Comparison of ENCODE assay signal across 7 cellular contexts in genomic region chr19:49496574-49497008, GRCh38. TPM values are rescaled to one million over a fixed set of nuclear protein-coding genes. Genes with fewer than 3 reads are reported as not detected.
DNase-seq lines count a peak whose midpoint lies in the region; ATAC-seq lines count a peak whose summit lies in the region.

No MANE protein-coding gene starts in this region.

- peak overlapping the region; percentile 81 for H3K4me3 ChIP-seq in iPS-18a (ENCODE audit: low read length)

- peak overlapping the region; percentile 94 for H3K27ac Mint-ChIP-seq in activated T-helper 2 cell treated with anti-CD3 and anti-CD28 coated beads, Interferon-gamma antibody, Interleukin-2, Interleukin-4, amounts not matched to agents 10 μg/mL and 5 μg/mL and 100 μg/mL, durations not matched to agents 14 hours and 24 hours and 36 hours
- peak overlapping the region; percentile 97 to 100 for H3K27ac Mint-ChIP-seq in stimulated activated naive CD8-positive, alpha-beta T cell treated with anti-CD3 and anti-CD28 coated beads, Interleukin-15, amount 100 ng/mL, for 72 hours

- no peak for ATAC-seq in stimulated activated naive CD8-positive, alpha-beta T cell treated with anti-CD3 and anti-CD28 coated beads, Interleukin-15, amount 100 ng/mL, for 72 hours

- H3K27me3 Mint-ChIP-seq in activated T-helper 2 cell treated with anti-CD3 and anti-CD28 coated beads, Interferon-gamma antibody, Interleukin-2, Interleukin-4, amounts not matched to agents 10 μg/mL and 5 μg/mL and 100 μg/mL, durations not matched to agents 14 hours and 24 hours and 36 hours (ENCODE audit: low read depth) = no peaks in the 10 kb centered on the region
- H3K27me3 Mint-ChIP-seq in stimulated activated naive CD8-positive, alpha-beta T cell treated with anti-CD3 and anti-CD28 coated beads, Interleukin-15, amount 100 ng/mL, for 72 hours = no peaks in the 10 kb centered on the region

- H3K4me1 Mint-ChIP-seq in activated T-helper 2 cell treated with anti-CD3 and anti-CD28 coated beads, Interferon-gamma antibody, Interleukin-2, Interleukin-4, amounts not matched to agents 10 μg/mL and 5 μg/mL and 100 μg/mL, durations not matched to agents 14 hours and 24 hours and 36 hours (ENCODE audit: low read depth) = peaks cover 41% of the 10 kb centered on the region
- peaks cover 79% of the 10 kb centered on the region for H3K4me1 Mint-ChIP-seq in stimulated activated naive CD8-positive, alpha-beta T cell treated with anti-CD3 and anti-CD28 coated beads, Interleukin-15, amount 100 ng/mL, for 72 hours

- H3K4me3 Mint-ChIP-seq in activated T-helper 2 cell treated with anti-CD3 and anti-CD28 coated beads, Interferon-gamma antibody, Interleukin-2, Interleukin-4, amounts not matched to agents 10 μg/mL and 5 μg/mL and 100 μg/mL, durations not matched to agents 14 hours and 24 hours and 36 hours (ENCODE audit: low read depth) = peak overlapping the region; percentile 98
- peak overlapping the region; percentile 93 to 100 for H3K4me3 Mint-ChIP-seq in stimulated activated naive CD8-positive, alpha-beta T cell treated with anti-CD3 and anti-CD28 coated beads, Interleukin-15, amount 100 ng/mL, for 72 hours

- peaks cover 19% of the 10 kb centered on the region for H3K4me1 ChIP-seq in iPS-18a (ENCODE audit: control insufficient read depth, low read depth, low read length)

- no peaks in the 10 kb centered on the region for H3K27me3 ChIP-seq in iPS-18a (ENCODE audit: control insufficient read depth, insufficient read depth, low read length)

- DNase-seq in HT-29 (ENCODE audit: low spot score) (peak; percentile 46), DMS79 treated with DMSO at 0.1 percent for 48 hours (lab: John Stamatoyannopoulos, UW) (no peak), NCI-H524 treated with DMSO at 0.1 percent for 48 hours (lab: John Stamatoyannopoulos, UW) (no peak), NCI-H446 (lab: John Stamatoyannopoulos, UW) (no peak)
- no peak for DNase-seq in activated T-helper 2 cell treated with anti-CD3 and anti-CD28 coated beads, Interferon-gamma antibody, Interleukin-2, Interleukin-4, amounts not matched to agents 10 μg/mL and 5 μg/mL and 100 μg/mL, durations not matched to agents 14 hours and 24 hours and 36 hours (ENCODE audit: low spot score)
- DNase-seq in stimulated activated naive CD8-positive, alpha-beta T cell treated with anti-CD3 and anti-CD28 coated beads, Interleukin-15, amount 100 ng/mL, for 72 hours = no peak

- H3K36me3 Mint-ChIP-seq in activated T-helper 2 cell treated with anti-CD3 and anti-CD28 coated beads, Interferon-gamma antibody, Interleukin-2, Interleukin-4, amounts not matched to agents 10 μg/mL and 5 μg/mL and 100 μg/mL, durations not matched to agents 14 hours and 24 hours and 36 hours (ENCODE audit: low read depth) = peaks cover 61% of the 10 kb centered on the region

- intact Hi-C loops in activated T-helper 2 cell treated with anti-CD3 and anti-CD28 coated beads, Interferon-gamma antibody, Interleukin-2, Interleukin-4, amounts not matched to agents 10 μg/mL and 5 μg/mL and 100 μg/mL, durations not matched to agents 14 hours and 24 hours and 36 hours (cut with micrococcal nuclease) = loop anchor here (1.0 to 5.0 kb wide), 4 partner anchors 9 to 381 kb away; partner anchors contain the start of genes AKT1S1, ALDH16A1, PIH1D1 and PRMT1

- H3K9ac ChIP-seq in iPS-18a (ENCODE audit: low read length) = peak overlapping the region; percentile 98

- H3K9me3 ChIP-seq in iPS-18a (ENCODE audit: control insufficient read depth, low read depth, low read length) = no peaks in the 10 kb centered on the region

- peak overlapping the region; percentile 82 for H3K27ac ChIP-seq in iPS-18a (ENCODE audit: low read length)

- H3K9me3 Mint-ChIP-seq in activated T-helper 2 cell treated with anti-CD3 and anti-CD28 coated beads, Interferon-gamma antibody, Interleukin-2, Interleukin-4, amounts not matched to agents 10 μg/mL and 5 μg/mL and 100 μg/mL, durations not matched to agents 14 hours and 24 hours and 36 hours = no peaks in the 10 kb centered on the region
- H3K9me3 Mint-ChIP-seq in stimulated activated naive CD8-positive, alpha-beta T cell treated with anti-CD3 and anti-CD28 coated beads, Interleukin-15, amount 100 ng/mL, for 72 hours = no peaks in the 10 kb centered on the region

- H3K36me3 ChIP-seq in iPS-18a (ENCODE audit: control insufficient read depth, low read depth, low read length) = peaks cover 41% of the 10 kb centered on the region

RNA-seq across cellular contexts. Expression of gene RPS11, which starts 0.4 kb away (rescaled TPM):
- total RNA-seq in HT-29 (2014; rRNA removed; shearing (Covaris generic)) = 5,724 and 5,984 TPM in 2 replicates
- 2,145 and 2,173 TPM in 2 replicates for total RNA-seq in activated T-helper 2 cell treated with anti-CD3 and anti-CD28 coated beads, Interferon-gamma antibody, Interleukin-2, Interleukin-4, amounts not matched to agents 10 μg/mL and 5 μg/mL and 100 μg/mL, durations not matched to agents 14 hours and 24 hours and 36 hours

RNA-seq across cellular contexts. Expression of gene RPL13A, which starts 9.2 kb away (rescaled TPM):
- 7,406 and 7,983 TPM in 2 replicates for total RNA-seq in HT-29 (2014; rRNA removed; shearing (Covaris generic))
- total RNA-seq in activated T-helper 2 cell treated with anti-CD3 and anti-CD28 coated beads, Interferon-gamma antibody, Interleukin-2, Interleukin-4, amounts not matched to agents 10 μg/mL and 5 μg/mL and 100 μg/mL, durations not matched to agents 14 hours and 24 hours and 36 hours = 3,221 and 3,346 TPM in 2 replicates

RNA-seq across cellular contexts. Expression of gene FCGRT, which starts 15.9 kb away (rescaled TPM):
- total RNA-seq in HT-29 (2014; rRNA removed; shearing (Covaris generic)) = 150 and 176 TPM in 2 replicates
- 1.8 and 2.2 TPM in 2 replicates for total RNA-seq in activated T-helper 2 cell treated with anti-CD3 and anti-CD28 coated beads, Interferon-gamma antibody, Interleukin-2, Interleukin-4, amounts not matched to agents 10 μg/mL and 5 μg/mL and 100 μg/mL, durations not matched to agents 14 hours and 24 hours and 36 hours

RNA-seq across cellular contexts. Expression of gene FLT3LG, which starts 22.6 kb away (rescaled TPM):
- total RNA-seq in HT-29 (2014; rRNA removed; shearing (Covaris generic)) = 1.6 and 2.1 TPM in 2 replicates
- 49.3 and 57.9 TPM in 2 replicates for total RNA-seq in activated T-helper 2 cell treated with anti-CD3 and anti-CD28 coated beads, Interferon-gamma antibody, Interleukin-2, Interleukin-4, amounts not matched to agents 10 μg/mL and 5 μg/mL and 100 μg/mL, durations not matched to agents 14 hours and 24 hours and 36 hours

RNA-seq across cellular contexts. Expression of gene RCN3, which starts 31.2 kb away (rescaled TPM):
- 17.6 and 25.6 TPM in 2 replicates for total RNA-seq in HT-29 (2014; rRNA removed; shearing (Covaris generic))
- 3.2 and 3.8 TPM in 2 replicates for total RNA-seq in activated T-helper 2 cell treated with anti-CD3 and anti-CD28 coated beads, Interferon-gamma antibody, Interleukin-2, Interleukin-4, amounts not matched to agents 10 μg/mL and 5 μg/mL and 100 μg/mL, durations not matched to agents 14 hours and 24 hours and 36 hours

Comparison
In these comparisons a context has a peak if more than half of its experiments do, and no peak if none do; other contexts are left out.
1. RNA of gene FCGRT, which starts 15.9 kb away (total RNA-seq): 150 to 176 TPM in HT-29; 1.8 to 2.2 TPM in activated T-helper 2 cell treated with anti-CD3 and anti-CD28 coated beads, Interferon-gamma antibody, Interleukin-2, Interleukin-4, amounts not matched to agents 10 μg/mL and 5 μg/mL and 100 μg/mL, durations not matched to agents 14 hours and 24 hours and 36 hours; every median in the first group is over 10 times any median in the second.